In genomic region chr5:91383027-91383955, GRCh38 we compare ENCODE assay signal across 1 cellular context.
A peak's percentile ranks its signal among the peaks of the same experiment; 100 is the strongest.
TF ChIP-seq lines count a peak whose summit lies in the region.

A gene with protein sequence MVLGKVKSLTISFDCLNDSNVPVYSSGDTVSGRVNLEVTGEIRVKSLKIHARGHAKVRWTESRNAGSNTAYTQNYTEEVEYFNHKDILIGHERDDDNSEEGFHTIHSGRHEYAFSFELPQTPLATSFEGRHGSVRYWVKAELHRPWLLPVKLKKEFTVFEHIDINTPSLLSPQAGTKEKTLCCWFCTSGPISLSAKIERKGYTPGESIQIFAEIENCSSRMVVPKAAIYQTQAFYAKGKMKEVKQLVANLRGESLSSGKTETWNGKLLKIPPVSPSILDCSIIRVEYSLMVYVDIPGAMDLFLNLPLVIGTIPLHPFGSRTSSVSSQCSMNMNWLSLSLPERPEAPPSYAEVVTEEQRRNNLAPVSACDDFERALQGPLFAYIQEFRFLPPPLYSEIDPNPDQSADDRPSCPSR (minus strand): TSS chr5:91383317. CDS start chr5:91383092, 225 bp downstream.

TF ChIP-seq in HepG2, 621 proteins besides CTCF, POLR2A, EP300 and RAD21 (continued from another document and continues in another):
- TF ChIP-seq ZNF781 (CRISPR knock-in tag; IDR thresholded peaks at IDR 0.05; ENCODE audit: borderline replicate concordance, not compliant biosample characterization) (peak; percentile 36), TRAFD1 (CRISPR knock-in tag; IDR thresholded peaks at IDR 0.05; ENCODE audit: borderline replicate concordance) (peak; percentile 29; the same call in 1 of the 2 replicates), MLLT10 (CRISPR knock-in tag; IDR thresholded peaks at IDR 0.05) (no peak), MIXL1 (CRISPR knock-in tag; IDR thresholded peaks at IDR 0.05) (no peak), ZNF558 (CRISPR knock-in tag; IDR thresholded peaks at IDR 0.05; ENCODE audit: borderline replicate concordance) (peak; percentile 30; the same call in 1 of the 2 replicates), ZC3H13 (CRISPR knock-in tag; IDR thresholded peaks at IDR 0.05) (no peak), KDM5A (IDR thresholded peaks at IDR 0.05; ENCODE audit: borderline replicate concordance, low read length) (peak; percentile 69; the same call in 1 of the 2 replicates), STAT5B (CRISPR knock-in tag; IDR thresholded peaks at IDR 0.05) (no peak), ZFY (CRISPR knock-in tag; IDR thresholded peaks at IDR 0.05) (no peak), SNAPC5 (CRISPR knock-in tag; IDR thresholded peaks at IDR 0.05; ENCODE audit: borderline replicate concordance) (peak; percentile 69; the same call in 1 of the 2 replicates), ZNF740 (CRISPR knock-in tag; IDR thresholded peaks at IDR 0.05) (no peak), ZSCAN9 (CRISPR knock-in tag; IDR thresholded peaks at IDR 0.05; ENCODE audit: borderline replicate concordance) (no peak; the same call in 1 of the 2 replicates), ATF7 (IDR thresholded peaks at IDR 0.05) (no peak), ATF7 (CRISPR knock-in tag; IDR thresholded peaks at IDR 0.05) (no peak), CSRNP1 (CRISPR knock-in tag; IDR thresholded peaks at IDR 0.05) (peak; percentile 14; the same call in 1 of the 2 replicates), ZNF446 (CRISPR knock-in tag; IDR thresholded peaks at IDR 0.05) (no peak), AHDC1 (CRISPR knock-in tag; IDR thresholded peaks at IDR 0.05; ENCODE audit: borderline replicate concordance) (peak; percentile 45; the same call in 1 of the 2 replicates), ZNF609 (CRISPR knock-in tag; IDR thresholded peaks at IDR 0.05; ENCODE audit: borderline replicate concordance) (no peak)
- TF ChIP-seq, protein P1, sequence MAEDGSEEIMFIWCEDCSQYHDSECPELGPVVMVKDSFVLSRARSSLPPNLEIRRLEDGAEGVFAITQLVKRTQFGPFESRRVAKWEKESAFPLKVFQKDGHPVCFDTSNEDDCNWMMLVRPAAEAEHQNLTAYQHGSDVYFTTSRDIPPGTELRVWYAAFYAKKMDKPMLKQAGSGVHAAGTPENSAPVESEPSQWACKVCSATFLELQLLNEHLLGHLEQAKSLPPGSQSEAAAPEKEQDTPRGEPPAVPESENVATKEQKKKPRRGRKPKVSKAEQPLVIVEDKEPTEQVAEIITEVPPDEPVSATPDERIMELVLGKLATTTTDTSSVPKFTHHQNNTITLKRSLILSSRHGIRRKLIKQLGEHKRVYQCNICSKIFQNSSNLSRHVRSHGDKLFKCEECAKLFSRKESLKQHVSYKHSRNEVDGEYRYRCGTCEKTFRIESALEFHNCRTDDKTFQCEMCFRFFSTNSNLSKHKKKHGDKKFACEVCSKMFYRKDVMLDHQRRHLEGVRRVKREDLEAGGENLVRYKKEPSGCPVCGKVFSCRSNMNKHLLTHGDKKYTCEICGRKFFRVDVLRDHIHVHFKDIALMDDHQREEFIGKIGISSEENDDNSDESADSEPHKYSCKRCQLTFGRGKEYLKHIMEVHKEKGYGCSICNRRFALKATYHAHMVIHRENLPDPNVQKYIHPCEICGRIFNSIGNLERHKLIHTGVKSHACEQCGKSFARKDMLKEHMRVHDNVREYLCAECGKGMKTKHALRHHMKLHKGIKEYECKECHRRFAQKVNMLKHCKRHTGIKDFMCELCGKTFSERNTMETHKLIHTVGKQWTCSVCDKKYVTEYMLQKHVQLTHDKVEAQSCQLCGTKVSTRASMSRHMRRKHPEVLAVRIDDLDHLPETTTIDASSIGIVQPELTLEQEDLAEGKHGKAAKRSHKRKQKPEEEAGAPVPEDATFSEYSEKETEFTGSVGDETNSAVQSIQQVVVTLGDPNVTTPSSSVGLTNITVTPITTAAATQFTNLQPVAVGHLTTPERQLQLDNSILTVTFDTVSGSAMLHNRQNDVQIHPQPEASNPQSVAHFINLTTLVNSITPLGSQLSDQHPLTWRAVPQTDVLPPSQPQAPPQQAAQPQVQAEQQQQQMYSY (CRISPR knock-in tag; IDR thresholded peaks at IDR 0.05) = no peak
- TF ChIP-seq, protein P2, sequence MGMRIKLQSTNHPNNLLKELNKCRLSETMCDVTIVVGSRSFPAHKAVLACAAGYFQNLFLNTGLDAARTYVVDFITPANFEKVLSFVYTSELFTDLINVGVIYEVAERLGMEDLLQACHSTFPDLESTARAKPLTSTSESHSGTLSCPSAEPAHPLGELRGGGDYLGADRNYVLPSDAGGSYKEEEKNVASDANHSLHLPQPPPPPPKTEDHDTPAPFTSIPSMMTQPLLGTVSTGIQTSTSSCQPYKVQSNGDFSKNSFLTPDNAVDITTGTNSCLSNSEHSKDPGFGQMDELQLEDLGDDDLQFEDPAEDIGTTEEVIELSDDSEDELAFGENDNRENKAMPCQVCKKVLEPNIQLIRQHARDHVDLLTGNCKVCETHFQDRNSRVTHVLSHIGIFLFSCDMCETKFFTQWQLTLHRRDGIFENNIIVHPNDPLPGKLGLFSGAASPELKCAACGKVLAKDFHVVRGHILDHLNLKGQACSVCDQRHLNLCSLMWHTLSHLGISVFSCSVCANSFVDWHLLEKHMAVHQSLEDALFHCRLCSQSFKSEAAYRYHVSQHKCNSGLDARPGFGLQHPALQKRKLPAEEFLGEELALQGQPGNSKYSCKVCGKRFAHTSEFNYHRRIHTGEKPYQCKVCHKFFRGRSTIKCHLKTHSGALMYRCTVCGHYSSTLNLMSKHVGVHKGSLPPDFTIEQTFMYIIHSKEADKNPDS (CRISPR knock-in tag; IDR thresholded peaks at IDR 0.05) = no peak
- TF ChIP-seq, protein P3, sequence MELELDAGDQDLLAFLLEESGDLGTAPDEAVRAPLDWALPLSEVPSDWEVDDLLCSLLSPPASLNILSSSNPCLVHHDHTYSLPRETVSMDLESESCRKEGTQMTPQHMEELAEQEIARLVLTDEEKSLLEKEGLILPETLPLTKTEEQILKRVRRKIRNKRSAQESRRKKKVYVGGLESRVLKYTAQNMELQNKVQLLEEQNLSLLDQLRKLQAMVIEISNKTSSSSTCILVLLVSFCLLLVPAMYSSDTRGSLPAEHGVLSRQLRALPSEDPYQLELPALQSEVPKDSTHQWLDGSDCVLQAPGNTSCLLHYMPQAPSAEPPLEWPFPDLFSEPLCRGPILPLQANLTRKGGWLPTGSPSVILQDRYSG (CRISPR knock-in tag; IDR thresholded peaks at IDR 0.05) = no peak
